Comparison of ENCODE assay signal across 9 cellular contexts in the genomic region with DNA sequence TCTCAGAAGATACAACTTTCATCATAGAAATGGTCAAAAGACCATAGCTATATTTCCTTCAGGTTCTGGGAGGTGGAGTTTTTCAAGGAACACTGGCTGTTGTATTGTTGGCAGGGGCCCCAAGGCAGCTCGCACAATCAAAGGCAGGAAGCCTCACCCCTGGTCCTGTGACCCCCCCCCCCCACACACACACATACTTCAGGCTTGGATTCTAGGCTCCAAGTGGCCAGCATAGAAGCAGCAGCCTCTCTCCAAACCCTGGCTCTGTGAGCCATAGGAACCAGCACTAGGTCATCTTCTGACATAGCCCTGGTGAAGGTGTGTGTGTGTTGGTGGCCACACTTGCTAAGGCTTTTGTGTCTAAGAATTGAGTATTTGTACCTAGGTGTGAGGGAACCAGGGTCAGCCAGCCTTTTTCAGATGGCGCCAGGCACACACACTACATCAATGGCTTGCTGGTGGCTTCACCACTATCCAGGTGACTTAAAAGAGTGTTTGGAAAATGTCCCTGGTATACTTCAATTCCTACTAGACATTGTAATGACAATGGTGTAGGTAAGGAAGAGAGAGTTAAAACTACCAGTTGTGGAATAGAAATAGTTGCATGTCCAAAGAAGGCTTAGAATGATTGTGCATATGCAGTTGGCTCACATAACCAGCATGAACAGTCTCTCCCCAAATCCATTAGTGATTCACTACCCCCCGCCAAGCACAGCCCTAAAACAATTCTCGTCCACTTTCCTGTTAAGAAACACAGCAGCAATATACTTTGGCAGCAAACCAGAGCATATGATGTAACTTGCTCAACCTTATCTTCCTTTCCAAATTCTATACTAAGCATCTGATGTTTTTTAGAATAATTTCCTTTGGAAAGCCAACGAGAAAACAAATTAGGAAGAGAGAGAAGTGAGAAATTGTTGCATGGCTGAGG.
A peak's percentile ranks its signal among the peaks of the same experiment; 100 is the strongest.
DNase-seq lines count a peak whose midpoint lies in the region; ATAC-seq and TF ChIP-seq lines count a peak whose summit lies in the region.
"Had no signal": no experiment of that assay in that cellular context is flagged by ENCODE, and none has a peak within 500 bp of the region (broad histone marks: within the 10 kb centered on the region; RNA-seq: fewer than 3 reads in every experiment).

No MANE protein-coding gene starts in this region.

- H3K27me3 ChIP-seq in GM23248 (replicated peaks; ENCODE audit: insufficient read depth), result no peaks in the 10 kb centered on the region
- no peaks in the 10 kb centered on the region for H3K27me3 ChIP-seq in SK-N-SH (ENCODE audit: insufficient read depth)
- H3K27me3 ChIP-seq in gastroesophageal sphincter, result no peaks in the 10 kb centered on the region
- H3K27me3 ChIP-seq in sigmoid colon, result no peaks in the 10 kb centered on the region

- POLR2A ChIA-PET in SK-N-SH (lab: Yijun Ruan, JAX), result no interaction called here

- peaks cover 41% of the 10 kb centered on the region for H3K4me1 ChIP-seq in GM23248 (ENCODE audit: insufficient read depth)
- H3K4me1 ChIP-seq in SK-N-SH (ENCODE audit: control insufficient read depth in 1 of 2, insufficient read depth in 2 of 2, low read depth in 1 of 2, low read length in 1 of 2), result peaks cover 0 to 34% of the 10 kb centered on the region in 2 experiments; a peak in 3 of 4 replicates
- H3K4me1 ChIP-seq in gastroesophageal sphincter, result peaks cover 0 to 33% (median 4%) of the 10 kb centered on the region in 3 donors
- H3K4me1 ChIP-seq in sigmoid colon, result peaks cover 0 to 19% (median 18%) of the 10 kb centered on the region in 4 donors

- TF ChIP-seq POLR2A in gastroesophageal sphincter (IDR thresholded peaks at IDR 0.05) (no peak), sigmoid colon (IDR thresholded peaks at IDR 0.05) (no peak)

- peak in 1 of 2 experiments; percentile 62; a peak in 1 of 4 replicates for TF ChIP-seq EP300 in SK-N-SH (IDR thresholded peaks at IDR 0.05; ENCODE audit: borderline replicate concordance in 1 of 2, low read depth in 1 of 2, low read length in 1 of 2)
- no peak for TF ChIP-seq EP300 in gastroesophageal sphincter (IDR thresholded peaks at IDR 0.05)
- TF ChIP-seq EP300 in sigmoid colon (IDR thresholded peaks at IDR 0.05), result no peak

- DNase-seq in GM23248 (peak; percentile 88), SK-N-SH (no peak), sigmoid colon (no peak), cerebellar nuclear complex (lab: John Stamatoyannopoulos, UW) (no peak), OCI-M1 (lab: John Stamatoyannopoulos, UW) (no peak), NCI-H1436 (lab: John Stamatoyannopoulos, UW) (no peak), NCI-H526 (lab: John Stamatoyannopoulos, UW) (no peak)
- DNase-seq: NCI-H1105 had no signal

- TF ChIP-seq CTCF in SK-N-SH (IDR thresholded peaks at IDR 0.05) (no peak), gastroesophageal sphincter (IDR thresholded peaks at IDR 0.05) (no peak), sigmoid colon (IDR thresholded peaks at IDR 0.05) (no peak)

- peaks cover 40% of the 10 kb centered on the region for H3K36me3 ChIP-seq in GM23248 (ENCODE audit: low read depth)
- H3K36me3 ChIP-seq in SK-N-SH (replicated peaks in 1 of 2; ENCODE audit: control insufficient read depth in 1 of 2, insufficient read depth in 2 of 2, low read length in 1 of 2), result peaks cover 41 to 57% of the 10 kb centered on the region in 2 experiments
- peaks cover 0 to 85% of the 10 kb centered on the region in 2 donors for H3K36me3 ChIP-seq in gastroesophageal sphincter
- peaks cover 18 to 70% (median 20%) of the 10 kb centered on the region in 4 donors for H3K36me3 ChIP-seq in sigmoid colon

- no peaks in the 10 kb centered on the region for H3K9me2 ChIP-seq in GM23248 (ENCODE audit: insufficient read depth)
- no peaks in the 10 kb centered on the region for H3K9me2 ChIP-seq in SK-N-SH

- H3K27ac ChIP-seq in GM23248 (peak overlapping the region; percentile 68), SK-N-SH (ENCODE audit: low read depth in 2 of 2, low read length in 1 of 2) (peak overlapping the region; percentile 54 to 55; a peak in 3 of 4 replicates), gastroesophageal sphincter (peak overlapping the region; percentile 22 to 75 (median 56)), sigmoid colon (peak overlapping the region in 3 of 4 donors; percentile 51 to 66 (median 56))

- H3K9me3 ChIP-seq in GM23248 (ENCODE audit: low read depth), result no peaks in the 10 kb centered on the region
- H3K9me3 ChIP-seq in SK-N-SH, result no peaks in the 10 kb centered on the region
- no peaks in the 10 kb centered on the region for H3K9me3 ChIP-seq in gastroesophageal sphincter
- no peaks in the 10 kb centered on the region for H3K9me3 ChIP-seq in sigmoid colon

- H4K20me1 ChIP-seq in GM23248 (ENCODE audit: insufficient read depth) (no peaks in the 10 kb centered on the region), SK-N-SH (ENCODE audit: insufficient read depth) (no peaks in the 10 kb centered on the region)

- H2AFZ ChIP-seq in GM23248 (no peak overlapping the region), SK-N-SH (ENCODE audit: low read depth) (no peak overlapping the region)

- H3K4me3 ChIP-seq in GM23248 (peak overlapping the region; percentile 27), SK-N-SH (ENCODE audit: low read depth in 2 of 2, low read length in 1 of 2) (no peak overlapping the region), gastroesophageal sphincter (no peak overlapping the region), sigmoid colon (no peak overlapping the region)

- intact Hi-C loops in sigmoid colon (cut with DNase I), result loop anchor here (10.0 kb wide), 1 partner anchor 92 kb away; a partner anchor contains a TSS

- TF ChIP-seq RAD21 in SK-N-SH (IDR thresholded peaks at IDR 0.05; ENCODE audit: low read length), result no peak

- CTCF ChIA-PET in SK-N-SH (lab: Yijun Ruan, JAX), result no interaction called here

- peaks cover 43% of the 10 kb centered on the region for H3F3A ChIP-seq in GM23248 (ENCODE audit: insufficient read depth)
- H3F3A ChIP-seq in SK-N-SH (replicated peaks; ENCODE audit: insufficient read depth), result peaks cover 42% of the 10 kb centered on the region

- no peaks in the 10 kb centered on the region for H3K79me2 ChIP-seq in GM23248 (ENCODE audit: insufficient read depth)
- H3K79me2 ChIP-seq in SK-N-SH (ENCODE audit: insufficient read depth), result no peaks in the 10 kb centered on the region

- H3K9ac ChIP-seq in GM23248 (0 out of 2 replicates have a peak overlapping the region, but pooled peaks have one; percentile 14), SK-N-SH (no peak overlapping the region)

- peak overlapping the region; percentile 70 for H3K4me2 ChIP-seq in GM23248 (ENCODE audit: unreplicated experiment)
- peak overlapping the region; percentile 38 for H3K4me2 ChIP-seq in SK-N-SH

- ATAC-seq in gastroesophageal sphincter, result peak; percentile 64

- 39 to 43% methylated on average over 5 of the region's 5 CpGs for WGBS in GM23248 (ENCODE audit: low coverage in 1 of 2, low lambda C conversion rate in 2 of 2, missing lambda C conversion rate in 2 of 2), 2 experiments
- 61% methylated on average over 5 of the region's 5 CpGs for WGBS in SK-N-SH (ENCODE audit: low lambda C conversion rate)
- WGBS in gastroesophageal sphincter (ENCODE audit: low coverage in 1 of 2), 2 donors, result 30 to 49% methylated on average over 3 of the region's 5 CpGs
- WGBS in sigmoid colon, 2 donors, result 61 to 62% methylated on average over 5 of the region's 5 CpGs

- in situ Hi-C loops in GM23248 (cut with MboI), result no loop called here

TF ChIP-seq in SK-N-SH, 30 proteins besides CTCF, POLR2A, EP300 and RAD21:
- TF ChIP-seq TEAD4 (IDR thresholded peaks at IDR 0.05; ENCODE audit: borderline replicate concordance, insufficient read depth) (0 out of 2 replicates have a peak, but pooled peaks have one; percentile 26), NFIC (IDR thresholded peaks at IDR 0.05; ENCODE audit: borderline replicate concordance) (peak; percentile 91), JUND (IDR thresholded peaks at IDR 0.05) (peak; percentile 63; the same call in 1 of the 2 replicates), SMC3 (IDR thresholded peaks at IDR 0.05; ENCODE audit: low read depth, low read length) (no peak), TCF12 (IDR thresholded peaks at IDR 0.05) (peak; percentile 78), YY1 (IDR thresholded peaks at IDR 0.05; ENCODE audit: low read depth) (no peak), FOSL2 (IDR thresholded peaks at IDR 0.05; ENCODE audit: borderline replicate concordance, low read depth) (peak; percentile 53; the same call in 1 of the 2 replicates), ELF1 (IDR thresholded peaks at IDR 0.05) (no peak), RFX5 (IDR thresholded peaks at IDR 0.05; ENCODE audit: low read length) (no peak)
- TF ChIP-seq, protein P1, sequence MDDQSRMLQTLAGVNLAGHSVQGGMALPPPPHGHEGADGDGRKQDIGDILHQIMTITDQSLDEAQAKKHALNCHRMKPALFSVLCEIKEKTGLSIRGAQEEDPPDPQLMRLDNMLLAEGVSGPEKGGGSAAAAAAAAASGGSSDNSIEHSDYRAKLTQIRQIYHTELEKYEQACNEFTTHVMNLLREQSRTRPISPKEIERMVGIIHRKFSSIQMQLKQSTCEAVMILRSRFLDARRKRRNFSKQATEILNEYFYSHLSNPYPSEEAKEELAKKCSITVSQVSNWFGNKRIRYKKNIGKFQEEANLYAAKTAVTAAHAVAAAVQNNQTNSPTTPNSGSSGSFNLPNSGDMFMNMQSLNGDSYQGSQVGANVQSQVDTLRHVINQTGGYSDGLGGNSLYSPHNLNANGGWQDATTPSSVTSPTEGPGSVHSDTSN (IDR thresholded peaks at IDR 0.05), result peak; percentile 50
- TF ChIP-seq, protein P2, sequence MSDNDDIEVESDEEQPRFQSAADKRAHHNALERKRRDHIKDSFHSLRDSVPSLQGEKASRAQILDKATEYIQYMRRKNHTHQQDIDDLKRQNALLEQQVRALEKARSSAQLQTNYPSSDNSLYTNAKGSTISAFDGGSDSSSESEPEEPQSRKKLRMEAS (IDR thresholded peaks at IDR 0.05; ENCODE audit: low read depth), result peak; percentile 69
